ENCODE assay signal across 22 cellular contexts in genomic region chr6:142735182-142735581, GRCh38.
DNase-seq lines count a peak whose midpoint lies in the region; ATAC-seq and TF ChIP-seq lines count a peak whose summit lies in the region.
"Had no signal": no experiment of that assay in that cellular context is flagged by ENCODE, and none has a peak within 500 bp of the region (broad histone marks: within the 10 kb centered on the region; RNA-seq: fewer than 3 reads in every experiment).

No MANE protein-coding gene starts in this region.

- H3K27me3 Mint-ChIP-seq in H9 (ENCODE audit: low read depth), result no peaks in the 10 kb centered on the region
- no peaks in the 10 kb centered on the region for H3K27me3 Mint-ChIP-seq in CD8-positive, alpha-beta memory T cell
- H3K27me3 Mint-ChIP-seq: IgD-negative memory B cell had no signal

- no peak overlapping the region for H3K23ac ChIP-seq in H9 (ENCODE audit: insufficient read length, low read depth, low read length)

- H3F3A ChIP-seq in PC-3 (ENCODE audit: low read length, unreplicated experiment), result no peaks in the 10 kb centered on the region

- no CpG with 5 or more reads among the region's 5 CpGs for WGBS in H9 (ENCODE audit: extremely low coverage, insufficient read length, low lambda C conversion rate)

- H2BK5ac ChIP-seq in H9 (ENCODE audit: insufficient read length, low read length), result no peak overlapping the region

- no peak overlapping the region for H3K56ac ChIP-seq in H9 (ENCODE audit: insufficient read length, low read depth, low read length)

- no peak overlapping the region for H2BK20ac ChIP-seq in H9 (ENCODE audit: low read depth, low read length, poor library complexity, severe bottlenecking)

- H2BK15ac ChIP-seq in H9 (ENCODE audit: low read depth, low read length), result no peak overlapping the region

- H2AFZ ChIP-seq in PC-3 (ENCODE audit: low read length), result no peak overlapping the region
- H2AFZ ChIP-seq in H9 (ENCODE audit: low read length), result no peak overlapping the region
- H2AFZ ChIP-seq: GM23248 had no signal

- H4K20me1 ChIP-seq in PC-3 (ENCODE audit: low read length), result no peaks in the 10 kb centered on the region
- no peaks in the 10 kb centered on the region for H4K20me1 ChIP-seq in H9 (ENCODE audit: control insufficient read depth, insufficient read depth, insufficient read length)
- H4K20me1 ChIP-seq: BLaER1 had no signal

- H3K23me2 ChIP-seq in H9 (ENCODE audit: insufficient read length, low read depth, low read length, poor library complexity, severe bottlenecking), result no peaks in the 10 kb centered on the region

- H3K36me3 Mint-ChIP-seq in H9 (ENCODE audit: insufficient read depth in 1 of 3, low read depth in 3 of 3), result no peaks in the 10 kb centered on the region
- H3K36me3 Mint-ChIP-seq in CD8-positive, alpha-beta memory T cell, result no peaks in the 10 kb centered on the region

- H3K9ac ChIP-seq in PC-3 (ENCODE audit: low read length) (no peak overlapping the region), H9 (ENCODE audit: extremely low read depth, insufficient read length, low read length) (no peak overlapping the region)
- H3K9ac ChIP-seq: BLaER1, GM23248 had no signal

- H3K4me1 ChIP-seq in PC-3 (ENCODE audit: insufficient read depth, low read length) (no peaks in the 10 kb centered on the region), H9 (ENCODE audit: insufficient read depth, low read length) (no peaks in the 10 kb centered on the region; the same call in 1 of the 2 replicates)
- no peaks in the 10 kb centered on the region for H3K4me1 ChIP-seq in CD8-positive, alpha-beta memory T cell (ENCODE audit: insufficient read depth, low read length)
- H3K4me1 ChIP-seq: BLaER1, body of pancreas had no signal

- H2AK5ac ChIP-seq in H9 (ENCODE audit: insufficient read length, low read length), result no peak overlapping the region

- H3T11ph ChIP-seq in H9 (ENCODE audit: low read length), result no peak overlapping the region

- H3K9me3 Mint-ChIP-seq in H9, result peaks cover 0 to 2% of the 10 kb centered on the region in 2 experiments; a peak in 1 of 5 replicates
- no peaks in the 10 kb centered on the region for H3K9me3 Mint-ChIP-seq in CD8-positive, alpha-beta memory T cell
- H3K9me3 Mint-ChIP-seq: activated naive CD4-positive, alpha-beta T cell treated with anti-CD3 and anti-CD28 coated beads for 36 hours had no signal

- no peak overlapping the region for H3K14ac ChIP-seq in H9 (ENCODE audit: insufficient read depth, low read length)

- TF ChIP-seq CTCF in PC-3 (conservative IDR thresholded peaks at IDR 0.05; ENCODE audit: low read depth, low read length) (no peak), fibroblast of pulmonary artery (IDR thresholded peaks at IDR 0.05; ENCODE audit: low read length, missing control alignments) (no peak), H9 (conservative IDR thresholded peaks at IDR 0.05) (no peak)

- H4K8ac ChIP-seq in H9 (replicated peaks; ENCODE audit: insufficient read length, low read depth, low read length), result no peak overlapping the region

- H3K18ac ChIP-seq in H9 (ENCODE audit: insufficient read length, low read depth, low read length), result no peak overlapping the region

- no peaks in the 10 kb centered on the region for H3K9me2 ChIP-seq in PC-3 (replicated peaks; ENCODE audit: low read length)

- no peak overlapping the region for H3K4me2 ChIP-seq in PC-3 (ENCODE audit: low read length)
- no peak overlapping the region for H3K4me2 ChIP-seq in H9 (ENCODE audit: insufficient read depth, insufficient read length, low read length)
- H3K4me2 ChIP-seq: BLaER1 had no signal

- no peak overlapping the region for H3K4me3 Mint-ChIP-seq in H9
- H3K4me3 Mint-ChIP-seq in CD8-positive, alpha-beta memory T cell, result no peak overlapping the region
- H3K4me3 Mint-ChIP-seq: activated naive CD4-positive, alpha-beta T cell treated with anti-CD3 and anti-CD28 coated beads for 36 hours; IgD-negative memory B cell had no signal

- CTCF ChIA-PET in PC-3 (lab: Charles Lee), result no interaction called here
- CTCF ChIA-PET in CD8-positive, alpha-beta memory T cell (lab: Charles Lee), result no interaction called here

- no peaks in the 10 kb centered on the region for H3K36me3 ChIP-seq in PC-3 (ENCODE audit: low read depth, low read length)
- no peaks in the 10 kb centered on the region for H3K36me3 ChIP-seq in CD8-positive, alpha-beta memory T cell (ENCODE audit: insufficient read depth, low read length)
- H3K36me3 ChIP-seq: BLaER1 had no signal

- no peaks in the 10 kb centered on the region for H3K9me3 ChIP-seq in PC-3 (ENCODE audit: low read length)
- no peaks in the 10 kb centered on the region for H3K9me3 ChIP-seq in H9 (ENCODE audit: control insufficient read depth, low read depth, low read length)
- no peaks in the 10 kb centered on the region for H3K9me3 ChIP-seq in CD8-positive, alpha-beta memory T cell (ENCODE audit: low read length)
- H3K9me3 ChIP-seq: BLaER1, mucosa of descending colon had no signal

- H3K27me3 ChIP-seq in PC-3 (ENCODE audit: low read length), result no peaks in the 10 kb centered on the region
- no peaks in the 10 kb centered on the region for H3K27me3 ChIP-seq in H9 (ENCODE audit: insufficient read depth, low read length)
- H3K27me3 ChIP-seq in CD8-positive, alpha-beta memory T cell (ENCODE audit: insufficient read depth, low read length, poor library complexity, severe bottlenecking), result no peaks in the 10 kb centered on the region
- H3K27me3 ChIP-seq: BLaER1, body of pancreas, dorsolateral prefrontal cortex had no signal

- H3K4me3 ChIP-seq in PC-3 (ENCODE audit: low read length) (no peak overlapping the region), fibroblast of pulmonary artery (replicated peaks; ENCODE audit: low read depth, low read length) (no peak overlapping the region)
- H3K4me3 ChIP-seq in CD8-positive, alpha-beta memory T cell (ENCODE audit: low read length), result no peak overlapping the region
- H3K4me3 ChIP-seq: BLaER1, body of pancreas, dorsolateral prefrontal cortex, GM23248, mucosa of descending colon had no signal

- H3K79me1 ChIP-seq in H9 (ENCODE audit: insufficient read depth, low read depth, low read length, poor library complexity, severe bottlenecking), result no peaks in the 10 kb centered on the region

- no peaks in the 10 kb centered on the region for H3K79me2 ChIP-seq in PC-3 (ENCODE audit: low read length)
- no peaks in the 10 kb centered on the region for H3K79me2 ChIP-seq in H9 (ENCODE audit: insufficient read depth, low read length)

- ATAC-seq in PC-3, result no peak
- ATAC-seq: body of pancreas, mucosa of descending colon, sciatic nerve had no signal

- H3K4ac ChIP-seq in H9 (ENCODE audit: low read depth, low read length), result no peak overlapping the region

- H2BK12ac ChIP-seq in H9 (ENCODE audit: insufficient read length, low read depth, low read length), result no peak overlapping the region

- intact Hi-C loops in PC-3 (cut with micrococcal nuclease), result no loop called here

- no peak overlapping the region for H4K5ac ChIP-seq in H9 (ENCODE audit: insufficient read length, low read depth, low read length)

- H3K27ac Mint-ChIP-seq in H9, result no peak overlapping the region
- H3K27ac Mint-ChIP-seq in CD8-positive, alpha-beta memory T cell, result no peak overlapping the region
- H3K27ac Mint-ChIP-seq: activated naive CD4-positive, alpha-beta T cell treated with anti-CD3 and anti-CD28 coated beads for 36 hours had no signal

- H3K27ac ChIP-seq in PC-3 (ENCODE audit: low read length) (no peak overlapping the region), H9 (ENCODE audit: insufficient read length, low read depth, low read length) (no peak overlapping the region)
- H3K27ac ChIP-seq in CD8-positive, alpha-beta memory T cell (ENCODE audit: low read depth, low read length), result no peak overlapping the region
- H3K27ac ChIP-seq: BLaER1, body of pancreas, dorsolateral prefrontal cortex, GM23248 had no signal

- DNase-seq in DMS153 treated with DMSO at 0.1 percent for 48 hours (lab: John Stamatoyannopoulos, UW; ENCODE audit: unreplicated experiment) (peak; percentile 17), LHCN-M2 (ENCODE audit: low read depth) (peak; percentile 32), PC-3 (peak; percentile 12), fibroblast of pulmonary artery (ENCODE audit: low read depth) (peak; percentile 55), H9 (no peak)
- no peak for DNase-seq in CD8-positive, alpha-beta memory T cell
- DNase-seq in stimulated activated naive CD4-positive, alpha-beta T cell (lab: John Stamatoyannopoulos, UW), result no peak
- DNase-seq: activated CD4-positive, alpha-beta T cell treated with anti-CD3 and anti-CD28 coated beads for 48 hours; activated naive CD4-positive, alpha-beta T cell treated with anti-CD3 and anti-CD28 coated beads for 36 hours; body of pancreas; dorsolateral prefrontal cortex; GM23248; kidney; mucosa of descending colon; NCI-H146; NK-92 treated with Interleukin-12 subunit alpha and Interleukin-12 subunit beta, amount 100 ng/mL, for 24 hours; nucleus accumbens; SIG-M5; T-helper 9 cell had no signal

- no TSS peak for BruUV-seq in PC-3 (replicated peaks; lab: Mats Ljungman, UMichigan)

- peaks cover 21 to 23% of the 10 kb centered on the region in 2 experiments for H3K4me1 Mint-ChIP-seq in H9
- no peaks in the 10 kb centered on the region for H3K4me1 Mint-ChIP-seq in CD8-positive, alpha-beta memory T cell

- H2BK120ac ChIP-seq in H9 (ENCODE audit: low read depth, low read length, poor library complexity, severe bottlenecking), result no peak overlapping the region

- POLR2A ChIA-PET in PC-3 (lab: Charles Lee; ENCODE audit: unreplicated experiment), result no interaction called here
- POLR2A ChIA-PET in CD8-positive, alpha-beta memory T cell (lab: Charles Lee), result no interaction called here

- H4K91ac ChIP-seq in H9 (ENCODE audit: insufficient read length, low read depth, low read length), result no peak overlapping the region

Comparison
In these comparisons a context has a peak if more than half of its experiments do, and no peak if none do; other contexts are left out.
1. DNase-seq: peak in DMS153 treated with DMSO at 0.1 percent for 48 hours (single experiment), LHCN-M2 (single experiment), PC-3 (single experiment) and fibroblast of pulmonary artery (single experiment); none in H9 (single experiment), CD8-positive, alpha-beta memory T cell (0 of 5) and stimulated activated naive CD4-positive, alpha-beta T cell (0 of 6).